ENCODE assay signal across 8 cellular contexts in genomic region chr9:37464426-37465248, GRCh38. TPM values are rescaled to one million over a fixed set of nuclear protein-coding genes. Genes with fewer than 3 reads are reported as not detected.
DNase-seq lines count a peak whose midpoint lies in the region; ATAC-seq, FAIRE-seq and TF ChIP-seq lines count a peak whose summit lies in the region.

No MANE protein-coding gene starts in this region.

- peaks cover 21 to 31% (median 21%) of the 10 kb centered on the region in 3 donors for H3K4me1 Mint-ChIP-seq in IgD-negative memory B cell

- peak overlapping the region; percentile 89 to 99 for H3K9ac ChIP-seq in K562 (ENCODE audit: insufficient read depth in 1 of 2, low read depth in 2 of 2, low read length in 2 of 2)
- H3K9ac ChIP-seq in skeletal muscle satellite cell (ENCODE audit: low read depth, low read length), result peak overlapping the region; percentile 96

- H3K9me3 ChIP-seq in K562 (replicated peaks; ENCODE audit: control insufficient read depth, insufficient read depth, low read depth, low read length) (no peaks in the 10 kb centered on the region), skeletal muscle satellite cell (replicated peaks; ENCODE audit: low read length) (no peaks in the 10 kb centered on the region)

- under 1% methylated on average over 40 of the region's 47 CpGs for WGBS in K562 (ENCODE audit: insufficient coverage, low coverage, missing lambda C conversion rate)

- no peaks in the 10 kb centered on the region for H4K20me1 ChIP-seq in K562 (replicated peaks; ENCODE audit: control insufficient read depth, insufficient read depth, low read length)

- no peaks in the 10 kb centered on the region for H3K27me3 ChIP-seq in K562 (ENCODE audit: control insufficient read depth in 2 of 2, insufficient read depth in 2 of 2, low read length in 2 of 2)
- H3K27me3 ChIP-seq in skeletal muscle satellite cell (ENCODE audit: control insufficient read depth, insufficient read depth, low read length), result no peaks in the 10 kb centered on the region

- in situ Hi-C loops in K562 (cut with MboI), result no loop called here

- no peak for TF ChIP-seq RAD21 in K562 (CRISPR knock-in tag; conservative IDR thresholded peaks at IDR 0.05 in 1 of 2, IDR thresholded peaks at IDR 0.05 in 1 of 2)

- no peaks in the 10 kb centered on the region for H3K9me3 Mint-ChIP-seq in IgD-negative memory B cell

- intact Hi-C loops in K562 (cut with micrococcal nuclease), result loop anchor here (1.0 kb wide), 1 partner anchor 126 kb away; no protein-coding TSS in a partner anchor

- H3K4me3 Mint-ChIP-seq in IgD-negative memory B cell, result peak overlapping the region; percentile 88 to 98 (median 96)

- CTCF ChIA-PET in K562 (lab: Yijun Ruan, JAX; ENCODE audit: low intra/inter-chr PET ratio), result interaction anchor here (0.6 kb wide), 1 partner anchor 9 kb away, joined by 6 read pairs; no protein-coding TSS in a partner anchor

- H3K4me1 ChIP-seq in K562 (replicated peaks in 1 of 2; ENCODE audit: control insufficient read depth in 2 of 2, insufficient read depth in 2 of 2, low read length in 2 of 2) (peaks cover 16 to 28% of the 10 kb centered on the region in 2 experiments), skeletal muscle satellite cell (ENCODE audit: control insufficient read depth, insufficient read depth, low read length) (peaks cover 14% of the 10 kb centered on the region)

- peak overlapping the region; percentile 93 for H2AFZ ChIP-seq in K562 (ENCODE audit: low read depth, low read length)

- BruUV-seq in K562 (replicated peaks; lab: Mats Ljungman, UMichigan), result TSS peak; percentile 52

- TF ChIP-seq CTCF in K562 (IDR thresholded peaks at IDR 0.05 in 2 of 3, conservative IDR thresholded peaks at IDR 0.05 in 1 of 3; ENCODE audit: insufficient read depth in 2 of 3, low read depth in 1 of 3, low read length in 3 of 3), result no peak; a peak in 1 of 6 replicates

- peak overlapping the region; percentile 95 for H3K27ac ChIP-seq in K562 (ENCODE audit: extremely low read depth, low read depth, low read length)

- no peak for TF ChIP-seq EP300 in K562 (IDR thresholded peaks at IDR 0.05; ENCODE audit: low read length)

- peaks cover 52% of the 10 kb centered on the region for H3K79me2 ChIP-seq in K562 (ENCODE audit: control insufficient read depth, insufficient read depth, low read length)

- POLR2A ChIA-PET in K562 (lab: Yijun Ruan, JAX), result interaction anchor here (0.5 to 6.0 kb wide), 10 partner anchors 12 to 733 kb away, joined by 3 to 65 read pairs (median 3); no protein-coding TSS in a partner anchor

- DNase-seq in GM04504 (ENCODE audit: low read depth) (peak; percentile 42), T-helper 1 cell (peak in 4 of 5 donors; percentile 82 to 88 (median 84)), K562 (ENCODE audit: extremely low read depth in 1 of 4, low spot score in 3 of 4) (peak in 2 of 4 experiments; percentile 67 to 75), H4 (ENCODE audit: low spot score) (no peak)

- no peaks in the 10 kb centered on the region for H3K36me3 Mint-ChIP-seq in IgD-negative memory B cell

- ATAC-seq in GM21576 (IDR thresholded peaks at IDR 0.05; ENCODE audit: unreplicated experiment) (peak; percentile 28), K562 (peak; percentile 62)

- no peaks in the 10 kb centered on the region for H3K9me1 ChIP-seq in K562 (ENCODE audit: control insufficient read depth, insufficient read depth, low read length)

- H3K27ac Mint-ChIP-seq in IgD-negative memory B cell, result peak overlapping the region; percentile 91 to 99 (median 93)

- H3K27me3 Mint-ChIP-seq in IgD-negative memory B cell, result no peaks in the 10 kb centered on the region

- TF ChIP-seq POLR2A in K562 (conservative IDR thresholded peaks at IDR 0.05), result peak; percentile 77

- FAIRE-seq in K562 (lab: Jason Lieb, UNC), result no peak

- H3K4me2 ChIP-seq in K562 (ENCODE audit: insufficient read depth, low read length) (peak overlapping the region; percentile 91), skeletal muscle satellite cell (ENCODE audit: low read length) (peak overlapping the region; percentile 91)

- H3K4me3 ChIP-seq in K562 (peak overlapping the region; percentile 65), iPS-11a (ENCODE audit: low read depth, low read length) (peak overlapping the region; percentile 91), skeletal muscle satellite cell (ENCODE audit: low read length) (peak overlapping the region; percentile 91)

- H3K36me3 ChIP-seq in K562 (ENCODE audit: control insufficient read depth, insufficient read depth, low read length) (peaks cover 10% of the 10 kb centered on the region; the same call in 1 of the 3 replicates), skeletal muscle satellite cell (ENCODE audit: insufficient read depth, low read length) (no peaks in the 10 kb centered on the region)

TF ChIP-seq in K562, 482 proteins besides CTCF, POLR2A, EP300 and RAD21 (continues in another document):
- no peak for TF ChIP-seq FOXM1 (IDR thresholded peaks at IDR 0.05; ENCODE audit: low read depth)
- TF ChIP-seq FOXM1 (CRISPR knock-in tag; IDR thresholded peaks at IDR 0.05; ENCODE audit: low read depth), result peak; percentile 84; the same call in 1 of the 2 replicates
- 0 out of 2 replicates have a peak, but pooled peaks have one; percentile 5 for TF ChIP-seq ETV1 (tag; conservative IDR thresholded peaks at IDR 0.05; ENCODE audit: low read depth)

RNA-seq across cellular contexts. Expression of gene ZBTB5, which starts 0.6 kb away (rescaled TPM):
- polyA plus RNA-seq in IgD-negative memory B cell (1.1 TPM), K562 (2011; rRNA removed) (43.2 and 46.6 TPM in 2 replicates), K562 (2014; fragmentation: Illumina TruSeq; extraction: Trizol) (20.1 and 21.2 TPM in 2 replicates), K562 (2014; fragmentation: Nextera tagmentation; extraction: Ambion mirVana) (1 to 10 TPM; 2.3 to 4.7 TPM), K562 (2014; rRNA removed) (16.3 and 16.9 TPM in 2 replicates)
- total RNA-seq in K562 (2011; cell fraction: chromatin; rRNA removed; ENCODE audit: low replicate concordance), result 41.8 and 45.3 TPM in 2 replicates
- 38.3 and 44.4 TPM in 2 replicates for total RNA-seq in K562 (2011; cell fraction: nucleolus; rRNA removed)
- total RNA-seq in K562 (2011; cell fraction: nucleoplasm; rRNA removed), result 44.4 and 47.6 TPM in 2 replicates
- total RNA-seq in K562 (2014; rRNA removed) (14.8 and 15.1 TPM in 2 replicates), K562 (2014; rRNA removed; fragmentation: Illumina TruSeq; extraction: Trizol) (14.8 and 15.3 TPM in 2 replicates), K562 (2015; rRNA removed; fragmentation: Illumina TruSeq; extraction: Trizol) (14.4 and 15.5 TPM in 2 replicates), K562 (2021) (16.6 and 18.9 TPM in 2 replicates)
- polyA plus RNA-seq in K562 (2011; cell fraction: cytosol; rRNA removed), result 33.1 and 42.6 TPM in 2 replicates
- polyA plus RNA-seq in K562 (2011; cell fraction: nucleus; rRNA removed), result 43.6 and 54.0 TPM in 2 replicates
- polyA plus RNA-seq in K562 (2012), result 13.7 and 13.8 TPM in 2 replicates
- polyA minus RNA-seq in K562 (2011; rRNA and poly(A)+ RNA removed), result 43.5 and 52.8 TPM in 2 replicates
- 15.8 and 19.3 TPM in 2 replicates for polyA minus RNA-seq in K562 (2011; cell fraction: cytosol; rRNA and poly(A)+ RNA removed)
- polyA minus RNA-seq in K562 (2011; cell fraction: nucleus; rRNA and poly(A)+ RNA removed), result 20.2 and 29.5 TPM in 2 replicates
- total RNA-seq in skeletal muscle satellite cell (2012; rRNA removed), result 4.2 and 4.6 TPM in 2 replicates
- 13.6 and 14.6 TPM in 2 replicates for total RNA-seq in H4 (2014; rRNA removed; shearing (Covaris generic))

RNA-seq across cellular contexts. Expression of gene POLR1E, which starts 21.1 kb away (rescaled TPM):
- polyA plus RNA-seq in IgD-negative memory B cell, result 13.7 TPM
- total RNA-seq in K562 (2011; cell fraction: chromatin; rRNA removed; ENCODE audit: low replicate concordance), result 50.0 and 70.5 TPM in 2 replicates
- total RNA-seq in K562 (2011; cell fraction: nucleolus; rRNA removed), result 44.6 and 55.7 TPM in 2 replicates
- total RNA-seq in K562 (2011; cell fraction: nucleoplasm; rRNA removed), result 43.4 and 44.5 TPM in 2 replicates
- total RNA-seq in K562 (2014; rRNA removed), result 61.1 and 70.2 TPM in 2 replicates
- 102 and 104 TPM in 2 replicates for total RNA-seq in K562 (2014; rRNA removed; fragmentation: Illumina TruSeq; extraction: Trizol)
- total RNA-seq in K562 (2015; rRNA removed; fragmentation: Illumina TruSeq; extraction: Trizol), result 82.0 and 85.0 TPM in 2 replicates
- 69.0 and 73.1 TPM in 2 replicates for total RNA-seq in K562 (2021)
- polyA plus RNA-seq in K562 (2011; rRNA removed), result 70.3 and 95.1 TPM in 2 replicates
- 41.3 and 55.7 TPM in 2 replicates for polyA plus RNA-seq in K562 (2011; cell fraction: cytosol; rRNA removed)
- 23.3 and 26.4 TPM in 2 replicates for polyA plus RNA-seq in K562 (2011; cell fraction: nucleus; rRNA removed)
- 52.5 and 66.7 TPM in 2 replicates for polyA plus RNA-seq in K562 (2012)
- 89.6 and 91.7 TPM in 2 replicates for polyA plus RNA-seq in K562 (2014; fragmentation: Illumina TruSeq; extraction: Trizol)
- 10 to 100 TPM; 18.9 to 39.4 TPM for polyA plus RNA-seq in K562 (2014; fragmentation: Nextera tagmentation; extraction: Ambion mirVana)
- polyA plus RNA-seq in K562 (2014; rRNA removed), result 74.4 and 85.6 TPM in 2 replicates
- 104 and 115 TPM in 2 replicates for polyA minus RNA-seq in K562 (2011; rRNA and poly(A)+ RNA removed)
- polyA minus RNA-seq in K562 (2011; cell fraction: cytosol; rRNA and poly(A)+ RNA removed), result 34.6 and 39.5 TPM in 2 replicates
- polyA minus RNA-seq in K562 (2011; cell fraction: nucleus; rRNA and poly(A)+ RNA removed), result 23.8 and 26.3 TPM in 2 replicates
- 55.7 and 61.9 TPM in 2 replicates for total RNA-seq in skeletal muscle satellite cell (2012; rRNA removed)
- total RNA-seq in H4 (2014; rRNA removed; shearing (Covaris generic)), result 57.2 and 59.7 TPM in 2 replicates

RNA-seq across cellular contexts. Expression of gene GRHPR, which starts 42.1 kb away (rescaled TPM):
- polyA plus RNA-seq in IgD-negative memory B cell, result 84.6 TPM
- total RNA-seq in K562 (2011; cell fraction: chromatin; rRNA removed; ENCODE audit: low replicate concordance), result 153 and 249 TPM in 2 replicates
- total RNA-seq in K562 (2011; cell fraction: nucleolus; rRNA removed), result 152 and 167 TPM in 2 replicates
- 169 and 188 TPM in 2 replicates for total RNA-seq in K562 (2011; cell fraction: nucleoplasm; rRNA removed)
- total RNA-seq in K562 (2014; rRNA removed), result 142 and 188 TPM in 2 replicates
- total RNA-seq in K562 (2014; rRNA removed; fragmentation: Illumina TruSeq; extraction: Trizol), result 60.4 and 81.2 TPM in 2 replicates
- 124 and 128 TPM in 2 replicates for total RNA-seq in K562 (2015; rRNA removed; fragmentation: Illumina TruSeq; extraction: Trizol)
- 120 TPM in 2 replicates for total RNA-seq in K562 (2021)
- polyA plus RNA-seq in K562 (2011; rRNA removed), result 140 and 170 TPM in 2 replicates
- polyA plus RNA-seq in K562 (2011; cell fraction: cytosol; rRNA removed), result 244 and 362 TPM in 2 replicates
- 198 and 228 TPM in 2 replicates for polyA plus RNA-seq in K562 (2011; cell fraction: nucleus; rRNA removed)
- polyA plus RNA-seq in K562 (2012), result 125 and 212 TPM in 2 replicates
- polyA plus RNA-seq in K562 (2014; fragmentation: Illumina TruSeq; extraction: Trizol), result 108 and 122 TPM in 2 replicates
- 10 to 100 TPM; 38.9 to 59.0 TPM for polyA plus RNA-seq in K562 (2014; fragmentation: Nextera tagmentation; extraction: Ambion mirVana)
- polyA plus RNA-seq in K562 (2014; rRNA removed), result 144 and 164 TPM in 2 replicates
- 88.7 and 103 TPM in 2 replicates for polyA minus RNA-seq in K562 (2011; rRNA and poly(A)+ RNA removed)
- 76.4 and 82.6 TPM in 2 replicates for polyA minus RNA-seq in K562 (2011; cell fraction: cytosol; rRNA and poly(A)+ RNA removed)
- polyA minus RNA-seq in K562 (2011; cell fraction: nucleus; rRNA and poly(A)+ RNA removed), result 75.5 and 95.9 TPM in 2 replicates
- 164 and 203 TPM in 2 replicates for total RNA-seq in skeletal muscle satellite cell (2012; rRNA removed)
- total RNA-seq in H4 (2014; rRNA removed; shearing (Covaris generic)), result 172 and 191 TPM in 2 replicates
